Comparison of ENCODE assay signal across 14 cellular contexts in the genomic region with DNA sequence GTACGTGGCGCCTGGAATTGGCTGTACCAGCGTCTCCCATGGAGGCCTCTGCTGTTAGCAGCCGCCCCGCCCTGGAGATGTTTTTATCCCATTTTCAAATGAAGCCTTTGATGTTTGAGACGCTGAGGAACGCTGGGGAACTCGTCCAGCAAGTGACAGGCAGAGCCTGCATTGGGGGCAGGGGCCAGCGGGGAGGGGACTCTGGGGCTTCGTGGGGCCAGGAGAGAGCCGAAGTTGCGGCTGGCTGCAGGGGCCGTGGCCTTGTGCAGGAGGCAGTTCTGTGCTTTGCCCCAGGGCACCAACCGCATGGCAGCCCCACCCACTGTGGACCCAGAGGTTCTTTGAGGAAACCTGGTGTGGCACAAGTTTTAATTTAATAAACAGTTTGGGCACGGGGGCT. TPM values are rescaled to one million over a fixed set of nuclear protein-coding genes. Genes with fewer than 3 reads are reported as not detected.
DNase-seq lines count a peak whose midpoint lies in the region; ATAC-seq and TF ChIP-seq lines count a peak whose summit lies in the region.
"Had no signal": no experiment of that assay in that cellular context is flagged by ENCODE, and none has a peak within 500 bp of the region (broad histone marks: within the 10 kb centered on the region; RNA-seq: fewer than 3 reads in every experiment).

No MANE protein-coding gene starts in this region.

- no peak for DNase-seq in A673 (ENCODE audit: low spot score)
- peak; percentile 75 for DNase-seq in ELF-1 (ENCODE audit: low read depth, low spot score)
- peak; percentile 39 for DNase-seq in left kidney (ENCODE audit: low read depth, low spot score)
- DNase-seq in stomach = no peak
- DNase-seq: CD8-positive, alpha-beta memory T cell; DMS79; KBM-7; NCI-H1105 treated with DMSO at 0.1 percent for 48 hours; NCI-H510A; NCI-H82; RPMI8226; SJCRH30 had no signal

- ATAC-seq in GM21526 (IDR thresholded peaks at IDR 0.05; ENCODE audit: low FRiP score, unreplicated experiment) (no peak), GM18858 (IDR thresholded peaks at IDR 0.05; ENCODE audit: unreplicated experiment) (no peak)

- peaks cover 5% of the 10 kb centered on the region for H3K36me3 ChIP-seq in A673 (ENCODE audit: insufficient read depth, low read length, poor library complexity, severe bottlenecking)
- H3K36me3 ChIP-seq in stomach = peaks cover 13 to 94% (median 87%) of the 10 kb centered on the region in 4 donors
- H3K36me3 ChIP-seq: SJCRH30 had no signal

- no peak for TF ChIP-seq EP300 in stomach (IDR thresholded peaks at IDR 0.05)

- H3K27ac ChIP-seq in A673 (ENCODE audit: low read depth, low read length, poor library complexity, severe bottlenecking) (no peak overlapping the region), stomach (no peak overlapping the region)
- H3K27ac ChIP-seq: SJCRH30 had no signal

- intact Hi-C loops in A673 (cut with micrococcal nuclease; ENCODE audit: unreplicated experiment) (no loop called here), stomach (cut with DNase I; ENCODE audit: low total_unique reads) (no loop called here)

- 71 to 87% (median 86%) methylated on average over 14 to 15 of the region's 15 CpGs for WGBS in stomach, 5 donors

- no peak for TF ChIP-seq CTCF in A673 (conservative IDR thresholded peaks at IDR 0.05; ENCODE audit: low read depth, low read length)
- no peak for TF ChIP-seq CTCF in stomach (IDR thresholded peaks at IDR 0.05)

- H3K9me3 ChIP-seq in A673 (ENCODE audit: low read depth, low read length, poor library complexity, severe bottlenecking) = no peaks in the 10 kb centered on the region
- H3K9me3 ChIP-seq in stomach = no peaks in the 10 kb centered on the region
- H3K9me3 ChIP-seq: SJCRH30 had no signal

- no peak for TF ChIP-seq POLR2A in stomach (IDR thresholded peaks at IDR 0.05)

- H3K4me1 ChIP-seq in A673 (ENCODE audit: insufficient read depth, low read length, poor library complexity, severe bottlenecking) (no peaks in the 10 kb centered on the region), stomach (peaks cover 0 to 25% (median 12%) of the 10 kb centered on the region in 4 donors)
- H3K4me1 ChIP-seq: SJCRH30 had no signal

- no peaks in the 10 kb centered on the region for H3K27me3 ChIP-seq in A673 (replicated peaks; ENCODE audit: insufficient read depth, low read depth, low read length, poor library complexity)
- H3K27me3 ChIP-seq in stomach = no peaks in the 10 kb centered on the region
- H3K27me3 ChIP-seq: SJCRH30 had no signal

- CTCF ChIA-PET in A673 (lab: Charles Lee) = no interaction called here

- H3K4me3 ChIP-seq in A673 (ENCODE audit: low read depth, low read length, poor library complexity, severe bottlenecking) = no peak overlapping the region
- H3K4me3 ChIP-seq in stomach = no peak overlapping the region
- H3K4me3 ChIP-seq: SJCRH30 had no signal

- POLR2A ChIA-PET in A673 (lab: Charles Lee; ENCODE audit: low non-redundant PET) = no interaction called here

- TSS peak; percentile 25 for BruUV-seq in A673 (replicated peaks; lab: Mats Ljungman, UMichigan)

RNA-seq across cellular contexts. Expression of gene SPPL2B, which starts 13.5 kb away (rescaled TPM):
- total RNA-seq in A673 (2021) (86.8 and 94.2 TPM in 2 replicates), stomach (100 to 1,000 TPM in 2 of 5 donors, 10 to 100 TPM in 3; 69.3 to 450 (median 97.4) TPM)
- polyA plus RNA-seq in stomach = 10 to 100 TPM; 13.6 to 31.4 (median 29.0) TPM

RNA-seq across cellular contexts. Expression of gene LSM7, which starts 13.6 kb away (rescaled TPM):
- total RNA-seq in A673 (2021) = 137 and 152 TPM in 2 replicates
- total RNA-seq in stomach = 10 to 100 TPM in 4 of 5 donors, 1 to 10 TPM in 1; 9.8 to 93.1 (median 17.4) TPM
- 100 to 1,000 TPM; 196 to 332 (median 214) TPM for polyA plus RNA-seq in stomach

RNA-seq across cellular contexts. Expression of gene TMPRSS9, which starts 18.1 kb away (rescaled TPM):
- total RNA-seq in A673 (2021) = not detected in 2 replicates
- total RNA-seq in stomach = 1 to 10 TPM in 1 of 5 donors, not detected in 4; 1.1 TPM
- not detected for polyA plus RNA-seq in stomach
- total RNA-seq: CD8-positive, alpha-beta memory T cell had no signal
- polyA plus RNA-seq: CD8-positive, alpha-beta memory T cell had no signal

RNA-seq across cellular contexts. Expression of gene LINGO3, which starts 34.0 kb away (rescaled TPM):
- not detected in 2 replicates for total RNA-seq in A673 (2021)
- not detected for total RNA-seq in stomach
- polyA plus RNA-seq in stomach = not detected
- total RNA-seq: SJCRH30 had no signal

Comparison
In these comparisons a context has a peak if more than half of its experiments do, and no peak if none do; other contexts are left out.
1. DNase-seq: peak in ELF-1 (single experiment) and left kidney (single experiment); none in A673 (single experiment) and stomach (single experiment).